8 cellular contexts compared by ENCODE assay signal in the genomic region with DNA sequence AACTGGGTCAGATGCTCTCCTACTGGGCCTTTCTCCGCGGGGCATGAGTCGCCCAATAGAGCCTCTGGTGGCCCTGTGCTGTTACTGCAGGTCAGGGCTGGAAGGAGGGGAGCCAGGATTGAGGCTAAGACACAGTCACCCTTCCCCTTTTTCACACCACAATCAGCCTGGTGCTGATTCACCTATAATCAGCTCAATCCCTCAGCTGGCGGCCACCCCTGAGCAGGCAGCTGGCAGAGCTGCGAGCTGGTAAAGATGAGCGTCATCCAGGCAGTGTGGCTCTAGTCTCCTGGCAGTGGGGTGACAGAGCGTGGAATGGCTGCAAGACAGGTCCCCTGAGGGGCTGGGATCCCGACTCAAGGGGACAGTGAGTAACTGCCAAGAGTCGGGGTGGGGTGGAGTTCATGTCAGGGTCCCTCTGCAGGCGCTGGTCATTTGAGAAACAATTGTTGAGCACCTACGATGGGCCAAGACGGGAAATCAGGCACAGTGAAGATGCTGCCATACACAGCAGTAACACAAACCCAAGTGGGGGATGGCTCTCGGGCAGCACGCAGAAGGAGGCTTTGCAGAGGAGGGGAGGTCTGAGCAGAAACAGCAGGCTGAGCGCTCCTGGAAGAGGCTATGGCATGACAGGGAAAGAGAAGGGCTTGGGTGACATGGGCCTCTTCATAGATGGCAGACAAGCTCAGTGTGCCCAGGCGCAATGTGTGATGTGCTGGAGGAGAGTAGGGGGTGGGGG. TPM values are rescaled to one million over a fixed set of nuclear protein-coding genes. Genes with fewer than 3 reads are reported as not detected.
DNase-seq lines count a peak whose midpoint lies in the region; ATAC-seq and TF ChIP-seq lines count a peak whose summit lies in the region.

No MANE protein-coding gene starts in this region.

- H3K9me3 ChIP-seq in mesenchymal stem cell (ENCODE audit: control insufficient read depth, low read length), result peaks cover 9% of the 10 kb centered on the region

- H2BK12ac ChIP-seq in mesenchymal stem cell (ENCODE audit: low read length in 2 of 2), result no peak overlapping the region

- ATAC-seq in GM18508 (IDR thresholded peaks at IDR 0.05; ENCODE audit: insufficient read depth, unreplicated experiment) (peak; percentile 62), HG02938 (IDR thresholded peaks at IDR 0.05; ENCODE audit: unreplicated experiment) (peak; percentile 91)

- no peak overlapping the region for H2AFZ ChIP-seq in mesenchymal stem cell (ENCODE audit: low read depth, low read length)

- TF ChIP-seq CTCF in AG09309 (IDR thresholded peaks at IDR 0.05; ENCODE audit: control insufficient read depth, insufficient read depth, low read depth, low read length, missing control alignments), result peak; percentile 87

- H3K4me1 ChIP-seq in mesenchymal stem cell (ENCODE audit: control insufficient read depth, insufficient read depth, low read depth, low read length), result peaks cover 14% of the 10 kb centered on the region

- no peak overlapping the region for H2BK15ac ChIP-seq in mesenchymal stem cell (ENCODE audit: low read depth, poor library complexity, severe bottlenecking)

- no peaks in the 10 kb centered on the region for H3K36me3 ChIP-seq in mesenchymal stem cell (ENCODE audit: control insufficient read depth in 1 of 2, insufficient read depth in 2 of 2, low read depth in 1 of 2, low read length in 2 of 2)

- H3K27me3 ChIP-seq in mesenchymal stem cell (ENCODE audit: control insufficient read depth in 1 of 2, insufficient read depth in 1 of 2, low read length in 2 of 2), result peaks cover 12 to 27% of the 10 kb centered on the region in 2 experiments

- H2AK5ac ChIP-seq in mesenchymal stem cell (ENCODE audit: low read length, severe bottlenecking), result no peak overlapping the region

- H2BK5ac ChIP-seq in mesenchymal stem cell (ENCODE audit: low read depth, low read length, poor library complexity, severe bottlenecking), result no peak overlapping the region

- no peak overlapping the region for H2BK120ac ChIP-seq in mesenchymal stem cell (ENCODE audit: low read depth, low read length)

- no peak overlapping the region for H3K18ac ChIP-seq in mesenchymal stem cell (ENCODE audit: low read depth in 1 of 2, low read length in 2 of 2)

- no peak overlapping the region for H3K14ac ChIP-seq in mesenchymal stem cell (ENCODE audit: low read length in 2 of 2)

- H3K4me3 ChIP-seq in AG09309 (ENCODE audit: control insufficient read depth, low read depth, low read length), result no peak overlapping the region
- no peak overlapping the region for H3K4me3 ChIP-seq in mesenchymal stem cell (ENCODE audit: insufficient read depth in 1 of 2, low read depth in 1 of 2, low read length in 2 of 2)

- H3K27ac ChIP-seq in mesenchymal stem cell (ENCODE audit: low read length, poor library complexity, severe bottlenecking), result no peak overlapping the region

- H3K79me1 ChIP-seq in mesenchymal stem cell (replicated peaks; ENCODE audit: low read length, poor library complexity, severe bottlenecking), result no peaks in the 10 kb centered on the region

- DNase-seq in AG09309 (ENCODE audit: low read depth), result no peak
- peak; percentile 14 for DNase-seq in NCI-H2107 (lab: John Stamatoyannopoulos, UW)
- DNase-seq in activated CD4-positive, alpha-beta T cell treated with anti-CD3 and anti-CD28 coated beads for 48 hours, result peak; percentile 78
- peak; percentile 76 for DNase-seq in ecto neural progenitor cell (ENCODE audit: low spot score)
- DNase-seq in mesenchymal stem cell, result peak; percentile 64
- peak; percentile 37 to 43 for DNase-seq in stimulated activated CD8-positive, alpha-beta memory T cell treated with anti-CD3 and anti-CD28 coated beads, Interleukin-7, amount 100 ng/mL, for 4 hours (ENCODE audit: low read depth in 2 of 2)

- no peak overlapping the region for H3K4me2 ChIP-seq in mesenchymal stem cell (ENCODE audit: low read length, poor library complexity, severe bottlenecking)

- H4K91ac ChIP-seq in mesenchymal stem cell (ENCODE audit: low read length), result no peak overlapping the region

- H3K9ac ChIP-seq in mesenchymal stem cell (ENCODE audit: low read length), result no peak overlapping the region

- H4K8ac ChIP-seq in mesenchymal stem cell (ENCODE audit: low read length), result no peak overlapping the region

- H3K4ac ChIP-seq in mesenchymal stem cell (ENCODE audit: low read depth in 1 of 2, low read length in 2 of 2), result no peak overlapping the region

- no peak overlapping the region for H3K23ac ChIP-seq in mesenchymal stem cell (ENCODE audit: low read length in 2 of 2)

- WGBS in mesenchymal stem cell, result 40% methylated on average over 16 of the region's 16 CpGs

RNA-seq across cellular contexts. Expression of gene ATF3, which starts 21.8 kb away (rescaled TPM):
- polyA plus RNA-seq in mesenchymal stem cell (2013, experiment 1 of 2), result 11.5 TPM
- 9.7 TPM for polyA plus RNA-seq in mesenchymal stem cell (2013, experiment 2 of 2)
